ENCODE assay signal across 27 cellular contexts in the genomic region with DNA sequence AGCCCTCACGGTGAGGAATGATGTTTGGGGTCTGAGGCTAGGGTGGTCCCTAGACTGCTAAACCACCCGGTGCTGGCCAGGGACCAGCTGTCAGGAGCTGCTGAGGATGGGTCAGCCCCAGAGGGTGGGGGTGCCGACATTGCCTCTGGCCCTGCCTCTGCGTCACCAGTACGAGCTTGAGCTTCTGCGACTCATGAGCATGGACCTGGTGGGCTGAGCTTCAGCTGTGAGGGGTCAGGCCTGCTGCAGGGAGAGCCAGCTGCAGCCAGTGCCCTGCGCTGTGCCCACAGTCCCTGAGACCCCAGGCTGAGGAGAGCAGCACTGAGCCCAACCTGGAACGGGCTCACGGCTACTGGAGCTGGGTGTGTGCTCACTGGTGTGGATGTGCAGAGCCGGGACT. TPM values are rescaled to one million over a fixed set of nuclear protein-coding genes. Genes with fewer than 3 reads are reported as not detected.
DNase-seq lines count a peak whose midpoint lies in the region; ATAC-seq, FAIRE-seq and TF ChIP-seq lines count a peak whose summit lies in the region.
"Had no signal": no experiment of that assay in that cellular context is flagged by ENCODE, and none has a peak within 500 bp of the region (broad histone marks: within the 10 kb centered on the region; RNA-seq: fewer than 3 reads in every experiment).

No MANE protein-coding gene starts in this region.

- intact Hi-C loops in Right ventricle myocardium inferior (cut with DNase I) (loop anchor here (5.0 kb wide), 1 partner anchor 44 kb away; the partner anchor contains the start of gene SMARCB1), HepG2 (cut with micrococcal nuclease; ENCODE audit: unreplicated experiment) (no loop called here), spleen (cut with DNase I; ENCODE audit: low total_unique reads) (no loop called here)

- no peaks in the 10 kb centered on the region for H3K79me2 ChIP-seq in HepG2 (ENCODE audit: insufficient read depth, low read length)

- H3K4me1 ChIP-seq in HepG2 (ENCODE audit: insufficient read depth, low read length) (peaks cover 3% of the 10 kb centered on the region; the same call in 1 of the 2 replicates), spleen (peaks cover 0 to 37% (median 6%) of the 10 kb centered on the region in 6 donors)
- H3K4me1 ChIP-seq: foreskin keratinocyte had no signal

- FAIRE-seq in HepG2 (lab: Jason Lieb, UNC) = no peak
- FAIRE-seq: astrocyte, GM18507 had no signal

- no peak overlapping the region for H2AFZ ChIP-seq in HepG2 (ENCODE audit: low read length)

- H4K20me1 ChIP-seq in HepG2 (ENCODE audit: insufficient read depth, low read length) = no peaks in the 10 kb centered on the region

- TF ChIP-seq CTCF in RWPE1 (conservative IDR thresholded peaks at IDR 0.05; ENCODE audit: low read depth) (no peak), HepG2 (CRISPR knock-in tag; IDR thresholded peaks at IDR 0.05) (no peak), spleen (IDR thresholded peaks at IDR 0.05 in 8 of 11, conservative IDR thresholded peaks at IDR 0.05 in 3 of 11) (no peak)

- H3K4me3 ChIP-seq in HepG2 (replicated peaks in 1 of 3; ENCODE audit: insufficient read depth in 1 of 3, low read depth in 2 of 3, low read length in 3 of 3) (no peak overlapping the region), spleen (no peak overlapping the region)
- H3K4me3 ChIP-seq: esophagus muscularis mucosa, smooth muscle cell, thyroid gland had no signal

- 90% methylated on average over 2 of the region's 10 CpGs for WGBS in HepG2 (ENCODE audit: low lambda C conversion rate)
- WGBS in spleen, 5 donors = 88 to 96% (median 92%) methylated on average over 5 to 10 of the region's 10 CpGs

- TF ChIP-seq POLR2A in HepG2 (IDR thresholded peaks at IDR 0.05; ENCODE audit: insufficient read depth in 1 of 2, low read depth in 2 of 2, low read length in 2 of 2) (no peak), spleen (IDR thresholded peaks at IDR 0.05) (no peak)

- H3K27ac ChIP-seq in RWPE1 (peak overlapping the region; percentile 28), HepG2 (ENCODE audit: extremely low read length, insufficient read depth, low read length) (no peak overlapping the region), spleen (no peak overlapping the region), substantia nigra (ENCODE audit: low read depth, low read length, poor library complexity, severe bottlenecking) (no peak overlapping the region)
- H3K27ac ChIP-seq: esophagus muscularis mucosa, foreskin keratinocyte, thyroid gland had no signal

- no peak overlapping the region for H3K4me2 ChIP-seq in HepG2 (ENCODE audit: low read depth, low read length)
- H3K4me2 ChIP-seq: smooth muscle cell had no signal

- POLR2A ChIA-PET in RWPE1 (lab: Yijun Ruan, JAX; ENCODE audit: low non-redundant PET) (no interaction called here), HepG2 (lab: Yijun Ruan, JAX) (no interaction called here)

- CTCF ChIA-PET in RWPE1 (lab: Yijun Ruan, JAX) (no interaction called here), HepG2 (lab: Yijun Ruan, JAX; ENCODE audit: low intra/inter-chr PET ratio, low total read pairs) (no interaction called here)

- ATAC-seq in Right ventricle myocardium inferior (no peak), HepG2 (no peak), GM21423 (IDR thresholded peaks at IDR 0.05; ENCODE audit: unreplicated experiment) (no peak)
- ATAC-seq: foreskin keratinocyte; stimulated activated naive CD8-positive, alpha-beta T cell treated with anti-CD3 and anti-CD28 coated beads, Interleukin-15, amount 100 ng/mL, for 72 hours had no signal

- H3K36me3 ChIP-seq in HepG2 (replicated peaks in 1 of 2; ENCODE audit: control insufficient read depth in 1 of 2, insufficient read depth in 2 of 2, low read length in 2 of 2) (peaks cover 47 to 81% of the 10 kb centered on the region in 2 experiments; a peak in 4 of 5 replicates), spleen (peaks cover 0 to 100% (median 91%) of the 10 kb centered on the region in 6 donors)

- in situ Hi-C loops in HepG2 (cut with HindIII; ENCODE audit: extremely low pct_ligation_motif_present, low pct_unique_long_range_greater_than_20kb) = loop anchor here (25.0 kb wide), 1 partner anchor 219 kb away; no protein-coding TSS in a partner anchor

- DNase-seq in RWPE1 (ENCODE audit: low spot score) (no peak), Right ventricle myocardium inferior (ENCODE audit: missing footprints) (peak; percentile 49), HepG2 (ENCODE audit: low spot score) (no peak), spleen (peak; percentile 60), substantia nigra (lab: John Stamatoyannopoulos, UW) (no peak), DMS79 treated with DMSO at 0.1 percent for 48 hours (lab: John Stamatoyannopoulos, UW) (no peak)
- DNase-seq: activated CD4-positive, alpha-beta T cell treated with anti-CD3 and anti-CD28 coated beads for 4 hours; activated naive CD8-positive, alpha-beta T cell treated with anti-CD3 and anti-CD28 coated beads for 36 hours; activated T-cell treated with anti-CD3 and anti-CD28 coated beads for 4 hours; BE2C; caudate nucleus; CD8-positive, alpha-beta memory T cell; dermis blood vessel endothelial cell; EL; foreskin keratinocyte; NCI-H1417 treated with DMSO at 0.1 percent for 48 hours; NCI-H2029 treated with DMSO at 0.1 percent for 48 hours; NCI-H524 treated with DMSO at 0.1 percent for 48 hours; stimulated activated CD4-positive, alpha-beta T cell treated with anti-CD3 and anti-CD28 coated beads, Interleukin-2, amount 100 ng/mL, for 24 hours; stimulated activated naive CD8-positive, alpha-beta T cell treated with anti-CD3 and anti-CD28 coated beads, Interleukin-15, amount 100 ng/mL, for 72 hours; T-helper 9 cell; thyroid gland had no signal

- TF ChIP-seq EP300 in HepG2 (IDR thresholded peaks at IDR 0.05; ENCODE audit: low read depth in 2 of 2, low read length in 2 of 2) = no peak
- TF ChIP-seq EP300 in HepG2 (CRISPR knock-in tag; IDR thresholded peaks at IDR 0.05; ENCODE audit: borderline replicate concordance) = no peak

- BruUV-seq in HepG2 (replicated peaks; lab: Mats Ljungman, UMichigan) = no TSS peak

- no peaks in the 10 kb centered on the region for H3K27me3 ChIP-seq in HepG2 (ENCODE audit: control insufficient read depth in 1 of 2, insufficient read depth in 2 of 2, low read length in 2 of 2)
- no peaks in the 10 kb centered on the region for H3K27me3 ChIP-seq in spleen (replicated peaks in 1 of 7)
- H3K27me3 ChIP-seq: BE2C, esophagus muscularis mucosa, foreskin keratinocyte, thyroid gland had no signal

- no peaks in the 10 kb centered on the region for H3K9me3 ChIP-seq in HepG2 (ENCODE audit: low read length)
- H3K9me3 ChIP-seq in spleen = no peaks in the 10 kb centered on the region
- H3K9me3 ChIP-seq: BE2C, esophagus muscularis mucosa, thyroid gland had no signal

- no peak overlapping the region for H3K9ac ChIP-seq in HepG2 (ENCODE audit: insufficient read depth, low read depth, low read length)

- no peak for TF ChIP-seq RAD21 in HepG2 (CRISPR knock-in tag; IDR thresholded peaks at IDR 0.05)

RNA-seq across cellular contexts. Expression of gene DERL3, which starts 7.0 kb away (rescaled TPM):
- 3.1 TPM for total RNA-seq in Right ventricle myocardium inferior
- not detected in 2 replicates for total RNA-seq in HepG2 (2016; rRNA removed; fragmentation: Illumina TruSeq; extraction: Trizol)
- not detected in 2 replicates for total RNA-seq in HepG2 (2016; cell fraction: cytosol; rRNA removed; fragmentation: Illumina TruSeq; extraction: Trizol; ENCODE audit: low read depth)
- total RNA-seq in HepG2 (2016; cell fraction: insoluble cytoplasmic fraction; rRNA removed; fragmentation: Illumina TruSeq; extraction: Trizol) = not detected in 2 replicates
- total RNA-seq in HepG2 (2016; cell fraction: membrane; rRNA removed; fragmentation: Illumina TruSeq; extraction: Trizol) = not detected in 2 replicates
- not detected in 2 replicates for total RNA-seq in HepG2 (2016; cell fraction: nucleus; rRNA removed; fragmentation: Illumina TruSeq; extraction: Trizol)
- polyA plus RNA-seq in HepG2 (2011; rRNA removed) = not detected in 2 replicates
- polyA plus RNA-seq in HepG2 (2011; cell fraction: cytosol; rRNA removed) = not detected in 2 replicates
- not detected in 2 replicates for polyA plus RNA-seq in HepG2 (2011; cell fraction: nucleus; rRNA removed)
- 0.07 TPM in 1 of 2 replicates, not detected in the other for polyA plus RNA-seq in HepG2 (2012)
- polyA plus RNA-seq in HepG2 (2016; cell fraction: cytosol; fragmentation: Illumina TruSeq; extraction: Trizol; ENCODE audit: low read depth) = not detected in 2 replicates
- not detected in 2 replicates for polyA plus RNA-seq in HepG2 (2016; cell fraction: insoluble cytoplasmic fraction; fragmentation: Illumina TruSeq; extraction: Trizol; ENCODE audit: low read depth)
- not detected in 2 replicates for polyA plus RNA-seq in HepG2 (2016; cell fraction: membrane; fragmentation: Illumina TruSeq; extraction: Trizol; ENCODE audit: low read depth)
- polyA plus RNA-seq in HepG2 (2016; cell fraction: nucleus; fragmentation: Illumina TruSeq; extraction: Trizol; ENCODE audit: insufficient read depth, low read depth) = not detected in 2 replicates
- 1.4 TPM in 1 of 2 replicates, not detected in the other for polyA minus RNA-seq in HepG2 (2011; rRNA and poly(A)+ RNA removed; ENCODE audit: low replicate concordance)
- not detected in 2 replicates for polyA minus RNA-seq in HepG2 (2011; cell fraction: cytosol; rRNA and poly(A)+ RNA removed)
- not detected in 2 replicates for polyA minus RNA-seq in HepG2 (2011; cell fraction: nucleus; rRNA and poly(A)+ RNA removed)
- 10 to 100 TPM; 10.2 to 62.8 (median 30.4) TPM for total RNA-seq in spleen
- 10 to 100 TPM; 16.1 to 18.8 (median 17.9) TPM for polyA plus RNA-seq in spleen
- total RNA-seq: esophagus muscularis mucosa had no signal

RNA-seq across cellular contexts. Expression of gene SLC2A11, which starts 25.9 kb away (rescaled TPM):
- total RNA-seq in Right ventricle myocardium inferior (20.3 TPM), HepG2 (2016; rRNA removed; fragmentation: Illumina TruSeq; extraction: Trizol) (8.9 and 15.2 TPM in 2 replicates), spleen (10 to 100 TPM; 12.0 to 21.7 (median 16.9) TPM)
- 9.3 TPM in 2 replicates for total RNA-seq in HepG2 (2016; cell fraction: cytosol; rRNA removed; fragmentation: Illumina TruSeq; extraction: Trizol; ENCODE audit: low read depth)
- total RNA-seq in HepG2 (2016; cell fraction: insoluble cytoplasmic fraction; rRNA removed; fragmentation: Illumina TruSeq; extraction: Trizol) = 9.3 and 15.6 TPM in 2 replicates
- 18.3 and 19.5 TPM in 2 replicates for total RNA-seq in HepG2 (2016; cell fraction: membrane; rRNA removed; fragmentation: Illumina TruSeq; extraction: Trizol)
- total RNA-seq in HepG2 (2016; cell fraction: nucleus; rRNA removed; fragmentation: Illumina TruSeq; extraction: Trizol) = 16.4 and 16.6 TPM in 2 replicates
- polyA plus RNA-seq in HepG2 (2011; rRNA removed) (15.4 and 18.6 TPM in 2 replicates), spleen (10 to 100 TPM; 15.6 to 23.5 (median 16.2) TPM)
- 16.1 and 19.7 TPM in 2 replicates for polyA plus RNA-seq in HepG2 (2011; cell fraction: cytosol; rRNA removed)
- 28.4 and 31.3 TPM in 2 replicates for polyA plus RNA-seq in HepG2 (2011; cell fraction: nucleus; rRNA removed)
- polyA plus RNA-seq in HepG2 (2012) = 11.1 and 17.5 TPM in 2 replicates
- 16.2 and 17.4 TPM in 2 replicates for polyA plus RNA-seq in HepG2 (2016; cell fraction: cytosol; fragmentation: Illumina TruSeq; extraction: Trizol; ENCODE audit: low read depth)
- 8.6 and 11.3 TPM in 2 replicates for polyA plus RNA-seq in HepG2 (2016; cell fraction: insoluble cytoplasmic fraction; fragmentation: Illumina TruSeq; extraction: Trizol; ENCODE audit: low read depth)
- polyA plus RNA-seq in HepG2 (2016; cell fraction: membrane; fragmentation: Illumina TruSeq; extraction: Trizol; ENCODE audit: low read depth) = 16.1 and 17.7 TPM in 2 replicates
- 31.8 and 34.3 TPM in 2 replicates for polyA plus RNA-seq in HepG2 (2016; cell fraction: nucleus; fragmentation: Illumina TruSeq; extraction: Trizol; ENCODE audit: insufficient read depth, low read depth)
- 11.5 and 32.8 TPM in 2 replicates for polyA minus RNA-seq in HepG2 (2011; rRNA and poly(A)+ RNA removed; ENCODE audit: low replicate concordance)
- polyA minus RNA-seq in HepG2 (2011; cell fraction: cytosol; rRNA and poly(A)+ RNA removed) = 4.7 and 5.8 TPM in 2 replicates
- polyA minus RNA-seq in HepG2 (2011; cell fraction: nucleus; rRNA and poly(A)+ RNA removed) = 21.2 and 32.8 TPM in 2 replicates

RNA-seq across cellular contexts. Expression of gene SMARCB1, which starts 45.0 kb away (rescaled TPM):
- 52.5 TPM for total RNA-seq in Right ventricle myocardium inferior
- 74.0 and 75.8 TPM in 2 replicates for total RNA-seq in HepG2 (2016; rRNA removed; fragmentation: Illumina TruSeq; extraction: Trizol)
- 49.5 and 56.5 TPM in 2 replicates for total RNA-seq in HepG2 (2016; cell fraction: cytosol; rRNA removed; fragmentation: Illumina TruSeq; extraction: Trizol; ENCODE audit: low read depth)
- total RNA-seq in HepG2 (2016; cell fraction: insoluble cytoplasmic fraction; rRNA removed; fragmentation: Illumina TruSeq; extraction: Trizol) = 57.1 and 69.6 TPM in 2 replicates
- total RNA-seq in HepG2 (2016; cell fraction: membrane; rRNA removed; fragmentation: Illumina TruSeq; extraction: Trizol) = 60.2 and 66.9 TPM in 2 replicates
- 33.7 and 37.0 TPM in 2 replicates for total RNA-seq in HepG2 (2016; cell fraction: nucleus; rRNA removed; fragmentation: Illumina TruSeq; extraction: Trizol)
- polyA plus RNA-seq in HepG2 (2011; rRNA removed) = 150 and 166 TPM in 2 replicates
- polyA plus RNA-seq in HepG2 (2011; cell fraction: cytosol; rRNA removed) = 110 and 129 TPM in 2 replicates
- 88.0 and 96.6 TPM in 2 replicates for polyA plus RNA-seq in HepG2 (2011; cell fraction: nucleus; rRNA removed)
- polyA plus RNA-seq in HepG2 (2012) = 99.4 and 113 TPM in 2 replicates
- polyA plus RNA-seq in HepG2 (2016; cell fraction: cytosol; fragmentation: Illumina TruSeq; extraction: Trizol; ENCODE audit: low read depth) = 78.3 and 90.9 TPM in 2 replicates
- 127 and 143 TPM in 2 replicates for polyA plus RNA-seq in HepG2 (2016; cell fraction: insoluble cytoplasmic fraction; fragmentation: Illumina TruSeq; extraction: Trizol; ENCODE audit: low read depth)
- 82.2 and 92.9 TPM in 2 replicates for polyA plus RNA-seq in HepG2 (2016; cell fraction: membrane; fragmentation: Illumina TruSeq; extraction: Trizol; ENCODE audit: low read depth)
- polyA plus RNA-seq in HepG2 (2016; cell fraction: nucleus; fragmentation: Illumina TruSeq; extraction: Trizol; ENCODE audit: insufficient read depth, low read depth) = 92.2 and 94.0 TPM in 2 replicates
- polyA minus RNA-seq in HepG2 (2011; rRNA and poly(A)+ RNA removed; ENCODE audit: low replicate concordance) = 77.2 and 97.6 TPM in 2 replicates
- 35.3 and 48.0 TPM in 2 replicates for polyA minus RNA-seq in HepG2 (2011; cell fraction: cytosol; rRNA and poly(A)+ RNA removed)
- 55.2 and 55.9 TPM in 2 replicates for polyA minus RNA-seq in HepG2 (2011; cell fraction: nucleus; rRNA and poly(A)+ RNA removed)
- 100 to 1,000 TPM in 2 of 7 donors, 10 to 100 TPM in 5; 72.8 to 166 (median 84.6) TPM for total RNA-seq in spleen
- polyA plus RNA-seq in spleen = 100 to 1,000 TPM in 1 of 3 donors, 10 to 100 TPM in 2; 64.2 to 100 (median 86.9) TPM

RNA-seq across cellular contexts. Expression of gene MMP11, which starts 59.1 kb away (rescaled TPM):
- total RNA-seq in Right ventricle myocardium inferior (28.0 TPM), HepG2 (2016; rRNA removed; fragmentation: Illumina TruSeq; extraction: Trizol) (2.7 and 8.9 TPM in 2 replicates), spleen (10 to 100 TPM in 1 of 7 donors, 1 to 10 TPM in 5, under 1 TPM in 1; 0.66 to 11.0 (median 3.3) TPM)
- 1.8 and 2.5 TPM in 2 replicates for total RNA-seq in HepG2 (2016; cell fraction: cytosol; rRNA removed; fragmentation: Illumina TruSeq; extraction: Trizol; ENCODE audit: low read depth)
- 2.3 and 8.4 TPM in 2 replicates for total RNA-seq in HepG2 (2016; cell fraction: insoluble cytoplasmic fraction; rRNA removed; fragmentation: Illumina TruSeq; extraction: Trizol)
- total RNA-seq in HepG2 (2016; cell fraction: membrane; rRNA removed; fragmentation: Illumina TruSeq; extraction: Trizol) = 2.3 and 2.5 TPM in 2 replicates
- 8.4 and 12.1 TPM in 2 replicates for total RNA-seq in HepG2 (2016; cell fraction: nucleus; rRNA removed; fragmentation: Illumina TruSeq; extraction: Trizol)
- polyA plus RNA-seq in HepG2 (2011; rRNA removed) (28.6 and 88.6 TPM in 2 replicates), spleen (1 to 10 TPM; 4.4 to 6.8 (median 4.7) TPM)
- 28.4 and 53.0 TPM in 2 replicates for polyA plus RNA-seq in HepG2 (2011; cell fraction: cytosol; rRNA removed)
- polyA plus RNA-seq in HepG2 (2011; cell fraction: nucleus; rRNA removed) = 63.0 and 95.6 TPM in 2 replicates
- polyA plus RNA-seq in HepG2 (2012) = 39.9 and 70.8 TPM in 2 replicates
- 0.88 and 0.92 TPM in 2 replicates for polyA plus RNA-seq in HepG2 (2016; cell fraction: cytosol; fragmentation: Illumina TruSeq; extraction: Trizol; ENCODE audit: low read depth)
- 3.0 and 3.5 TPM in 2 replicates for polyA plus RNA-seq in HepG2 (2016; cell fraction: insoluble cytoplasmic fraction; fragmentation: Illumina TruSeq; extraction: Trizol; ENCODE audit: low read depth)
- 1.7 TPM in 2 replicates for polyA plus RNA-seq in HepG2 (2016; cell fraction: membrane; fragmentation: Illumina TruSeq; extraction: Trizol; ENCODE audit: low read depth)
- polyA plus RNA-seq in HepG2 (2016; cell fraction: nucleus; fragmentation: Illumina TruSeq; extraction: Trizol; ENCODE audit: insufficient read depth, low read depth) = 13.9 and 17.6 TPM in 2 replicates
- 28.7 TPM in 1 of 2 replicates, not detected in the other for polyA minus RNA-seq in HepG2 (2011; rRNA and poly(A)+ RNA removed; ENCODE audit: low replicate concordance)
- polyA minus RNA-seq in HepG2 (2011; cell fraction: cytosol; rRNA and poly(A)+ RNA removed) = 5.1 and 17.3 TPM in 2 replicates
- polyA minus RNA-seq in HepG2 (2011; cell fraction: nucleus; rRNA and poly(A)+ RNA removed) = 9.9 and 21.9 TPM in 2 replicates

Comparison
In these comparisons a context has a peak if more than half of its experiments do, and no peak if none do; other contexts are left out.
1. DNase-seq: peak in Right ventricle myocardium inferior (single experiment) and spleen (single experiment); none in RWPE1 (single experiment), HepG2 (single experiment), substantia nigra (0 of 49) and DMS79 treated with DMSO at 0.1 percent for 48 hours (single experiment).